In the genomic region with DNA sequence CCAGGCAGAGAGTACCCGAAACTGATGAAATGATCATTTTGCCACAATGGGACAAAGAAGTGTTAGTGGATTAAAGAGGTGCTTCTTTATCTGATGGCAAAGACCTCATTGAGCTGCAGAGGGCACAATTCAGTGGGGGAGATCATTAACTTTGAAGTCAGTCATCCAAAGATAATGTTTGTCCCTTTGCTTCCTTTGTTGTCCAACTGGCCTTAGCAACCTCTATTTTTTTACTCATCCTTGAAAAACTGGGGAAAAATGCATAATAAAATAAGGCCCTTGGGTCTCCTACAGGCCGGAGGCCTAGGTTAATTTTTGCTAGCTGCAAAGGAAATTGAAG, we compare ENCODE assay signal across 22 cellular contexts.
"Had no signal": no experiment of that assay in that cellular context is flagged by ENCODE, and none has a peak within 500 bp of the region (broad histone marks: within the 10 kb centered on the region; RNA-seq: fewer than 3 reads in every experiment).

No MANE protein-coding gene starts in this region.

- H3K36me3 ChIP-seq: pancreas, spleen, tibial artery, upper lobe of left lung, uterus had no signal

- H3K4me1 Mint-ChIP-seq: immature natural killer cell, natural killer cell had no signal

- FAIRE-seq: keratinocyte, pancreas had no signal

- H3K27me3 ChIP-seq: upper lobe of left lung, uterus had no signal

- ATAC-seq: effector memory CD8-positive, alpha-beta T cell; foreskin keratinocyte; left colon; natural killer cell; pancreas; sciatic nerve; stimulated activated memory B cell treated with anti-CD40 and anti-IgM and Interleukin-4, amounts not matched to agents 10 μg/mL and 1 μg/mL and 100 μg/mL, for 72 hours had no signal

- H3K27ac ChIP-seq: foreskin keratinocyte, pancreas, spleen, tibial artery, upper lobe of left lung, uterus had no signal

- H3K9me3 ChIP-seq: pancreas, spleen, tibial artery, upper lobe of left lung, uterus had no signal

- DNase-seq: effector memory CD8-positive, alpha-beta T cell; erythroblast; foreskin keratinocyte; immature natural killer cell; left colon; mammary epithelial cell; natural killer cell; occipital lobe; spleen; stimulated activated CD4-positive, alpha-beta T cell treated with anti-CD3 and anti-CD28 coated beads, Interleukin-15, amount 100 ng/mL, for 24 hours; stimulated activated CD4-positive, alpha-beta T cell treated with anti-CD3 and anti-CD28 coated beads, Interleukin-1b, Interleukin-23, amount 100 ng/mL, for 48 hours; stimulated activated CD4-positive, alpha-beta T cell treated with anti-CD3 and anti-CD28 coated beads, Interleukin-4, amount 100 ng/mL, for 24 hours; tibial artery; upper lobe of left lung; uterus had no signal

- H3K27ac Mint-ChIP-seq: effector memory CD8-positive, alpha-beta T cell; immature natural killer cell; natural killer cell; progenitor cell of endocrine pancreas; stimulated activated memory B cell treated with anti-CD40 and anti-IgM and Interleukin-4, amounts not matched to agents 10 μg/mL and 1 μg/mL and 100 μg/mL, for 72 hours had no signal

- H3K4me3 ChIP-seq: pancreas, spleen, tibial artery, upper lobe of left lung, uterus had no signal

- H3K4me3 Mint-ChIP-seq: effector memory CD8-positive, alpha-beta T cell; immature natural killer cell; natural killer cell; stimulated activated memory B cell treated with anti-CD40 and anti-IgM and Interleukin-4, amounts not matched to agents 10 μg/mL and 1 μg/mL and 100 μg/mL, for 72 hours; stimulated activated naive CD8-positive, alpha-beta T cell treated with anti-CD3 and anti-CD28 coated beads, Interleukin-15, Interleukin-2, amounts not matched to agents 100 ng/mL and 50 ng/mL, for 24 hours had no signal

- H3K9me3 Mint-ChIP-seq: effector memory CD8-positive, alpha-beta T cell; natural killer cell; neural crest cell; stimulated activated memory B cell treated with anti-CD40 and anti-IgM and Interleukin-4, amounts not matched to agents 10 μg/mL and 1 μg/mL and 100 μg/mL, for 72 hours; stimulated activated naive CD8-positive, alpha-beta T cell treated with anti-CD3 and anti-CD28 coated beads, Interleukin-15, Interleukin-2, amounts not matched to agents 100 ng/mL and 50 ng/mL, for 24 hours had no signal

- H3K4me1 ChIP-seq: foreskin keratinocyte, pancreas, spleen, tibial artery, upper lobe of left lung, uterus had no signal

- H3K36me3 Mint-ChIP-seq: immature natural killer cell; natural killer cell; stimulated activated memory B cell treated with anti-CD40 and anti-IgM and Interleukin-4, amounts not matched to agents 10 μg/mL and 1 μg/mL and 100 μg/mL, for 72 hours had no signal
